In the genomic region with DNA sequence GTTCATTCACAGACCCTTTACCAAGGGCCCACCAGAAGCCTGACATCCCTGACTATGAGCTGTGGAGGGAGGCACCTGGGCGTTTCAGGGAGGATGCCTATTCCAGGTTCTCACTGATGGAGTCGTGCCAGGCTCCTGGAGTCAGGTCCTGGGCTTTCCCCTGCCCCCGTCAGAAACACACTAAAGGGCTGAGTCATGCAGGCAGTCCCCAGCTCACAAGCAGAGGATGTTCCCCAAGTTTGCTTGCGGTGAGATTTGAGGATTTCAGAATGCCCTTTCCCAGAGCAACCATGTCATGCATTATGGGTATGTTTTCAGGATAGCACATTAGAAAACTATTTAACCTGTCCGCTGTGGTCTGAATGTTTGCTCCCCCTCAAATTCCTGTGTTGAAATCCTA, we compare ENCODE assay signal across 2 cellular contexts.
TF ChIP-seq lines count a peak whose summit lies in the region.

No MANE protein-coding gene starts in this region.

TF ChIP-seq in GM23338, 12 proteins besides CTCF, POLR2A, EP300 and RAD21 (continues in another document):
- TF ChIP-seq STAT1 (IDR thresholded peaks at IDR 0.05; ENCODE audit: unreplicated experiment) (no peak), EZH2phosphoT487 (IDR thresholded peaks at IDR 0.05; ENCODE audit: unreplicated experiment) (no peak), POLR2AphosphoS5 (IDR thresholded peaks at IDR 0.05; ENCODE audit: low read depth) (no peak), ZNF114 (CRISPR knock-in tag; IDR thresholded peaks at IDR 0.05) (no peak), CREB1 (CRISPR knock-in tag; IDR thresholded peaks at IDR 0.05; ENCODE audit: low read depth) (no peak), ZNF331 (CRISPR knock-in tag; IDR thresholded peaks at IDR 0.05; ENCODE audit: low read depth) (no peak), JUNB (IDR thresholded peaks at IDR 0.05; ENCODE audit: unreplicated experiment) (no peak)
- TF ChIP-seq, protein P1, sequence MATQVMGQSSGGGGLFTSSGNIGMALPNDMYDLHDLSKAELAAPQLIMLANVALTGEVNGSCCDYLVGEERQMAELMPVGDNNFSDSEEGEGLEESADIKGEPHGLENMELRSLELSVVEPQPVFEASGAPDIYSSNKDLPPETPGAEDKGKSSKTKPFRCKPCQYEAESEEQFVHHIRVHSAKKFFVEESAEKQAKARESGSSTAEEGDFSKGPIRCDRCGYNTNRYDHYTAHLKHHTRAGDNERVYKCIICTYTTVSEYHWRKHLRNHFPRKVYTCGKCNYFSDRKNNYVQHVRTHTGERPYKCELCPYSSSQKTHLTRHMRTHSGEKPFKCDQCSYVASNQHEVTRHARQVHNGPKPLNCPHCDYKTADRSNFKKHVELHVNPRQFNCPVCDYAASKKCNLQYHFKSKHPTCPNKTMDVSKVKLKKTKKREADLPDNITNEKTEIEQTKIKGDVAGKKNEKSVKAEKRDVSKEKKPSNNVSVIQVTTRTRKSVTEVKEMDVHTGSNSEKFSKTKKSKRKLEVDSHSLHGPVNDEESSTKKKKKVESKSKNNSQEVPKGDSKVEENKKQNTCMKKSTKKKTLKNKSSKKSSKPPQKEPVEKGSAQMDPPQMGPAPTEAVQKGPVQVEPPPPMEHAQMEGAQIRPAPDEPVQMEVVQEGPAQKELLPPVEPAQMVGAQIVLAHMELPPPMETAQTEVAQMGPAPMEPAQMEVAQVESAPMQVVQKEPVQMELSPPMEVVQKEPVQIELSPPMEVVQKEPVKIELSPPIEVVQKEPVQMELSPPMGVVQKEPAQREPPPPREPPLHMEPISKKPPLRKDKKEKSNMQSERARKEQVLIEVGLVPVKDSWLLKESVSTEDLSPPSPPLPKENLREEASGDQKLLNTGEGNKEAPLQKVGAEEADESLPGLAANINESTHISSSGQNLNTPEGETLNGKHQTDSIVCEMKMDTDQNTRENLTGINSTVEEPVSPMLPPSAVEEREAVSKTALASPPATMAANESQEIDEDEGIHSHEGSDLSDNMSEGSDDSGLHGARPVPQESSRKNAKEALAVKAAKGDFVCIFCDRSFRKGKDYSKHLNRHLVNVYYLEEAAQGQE (IDR thresholded peaks at IDR 0.05; ENCODE audit: unreplicated experiment) = no peak
- TF ChIP-seq, protein P2, sequence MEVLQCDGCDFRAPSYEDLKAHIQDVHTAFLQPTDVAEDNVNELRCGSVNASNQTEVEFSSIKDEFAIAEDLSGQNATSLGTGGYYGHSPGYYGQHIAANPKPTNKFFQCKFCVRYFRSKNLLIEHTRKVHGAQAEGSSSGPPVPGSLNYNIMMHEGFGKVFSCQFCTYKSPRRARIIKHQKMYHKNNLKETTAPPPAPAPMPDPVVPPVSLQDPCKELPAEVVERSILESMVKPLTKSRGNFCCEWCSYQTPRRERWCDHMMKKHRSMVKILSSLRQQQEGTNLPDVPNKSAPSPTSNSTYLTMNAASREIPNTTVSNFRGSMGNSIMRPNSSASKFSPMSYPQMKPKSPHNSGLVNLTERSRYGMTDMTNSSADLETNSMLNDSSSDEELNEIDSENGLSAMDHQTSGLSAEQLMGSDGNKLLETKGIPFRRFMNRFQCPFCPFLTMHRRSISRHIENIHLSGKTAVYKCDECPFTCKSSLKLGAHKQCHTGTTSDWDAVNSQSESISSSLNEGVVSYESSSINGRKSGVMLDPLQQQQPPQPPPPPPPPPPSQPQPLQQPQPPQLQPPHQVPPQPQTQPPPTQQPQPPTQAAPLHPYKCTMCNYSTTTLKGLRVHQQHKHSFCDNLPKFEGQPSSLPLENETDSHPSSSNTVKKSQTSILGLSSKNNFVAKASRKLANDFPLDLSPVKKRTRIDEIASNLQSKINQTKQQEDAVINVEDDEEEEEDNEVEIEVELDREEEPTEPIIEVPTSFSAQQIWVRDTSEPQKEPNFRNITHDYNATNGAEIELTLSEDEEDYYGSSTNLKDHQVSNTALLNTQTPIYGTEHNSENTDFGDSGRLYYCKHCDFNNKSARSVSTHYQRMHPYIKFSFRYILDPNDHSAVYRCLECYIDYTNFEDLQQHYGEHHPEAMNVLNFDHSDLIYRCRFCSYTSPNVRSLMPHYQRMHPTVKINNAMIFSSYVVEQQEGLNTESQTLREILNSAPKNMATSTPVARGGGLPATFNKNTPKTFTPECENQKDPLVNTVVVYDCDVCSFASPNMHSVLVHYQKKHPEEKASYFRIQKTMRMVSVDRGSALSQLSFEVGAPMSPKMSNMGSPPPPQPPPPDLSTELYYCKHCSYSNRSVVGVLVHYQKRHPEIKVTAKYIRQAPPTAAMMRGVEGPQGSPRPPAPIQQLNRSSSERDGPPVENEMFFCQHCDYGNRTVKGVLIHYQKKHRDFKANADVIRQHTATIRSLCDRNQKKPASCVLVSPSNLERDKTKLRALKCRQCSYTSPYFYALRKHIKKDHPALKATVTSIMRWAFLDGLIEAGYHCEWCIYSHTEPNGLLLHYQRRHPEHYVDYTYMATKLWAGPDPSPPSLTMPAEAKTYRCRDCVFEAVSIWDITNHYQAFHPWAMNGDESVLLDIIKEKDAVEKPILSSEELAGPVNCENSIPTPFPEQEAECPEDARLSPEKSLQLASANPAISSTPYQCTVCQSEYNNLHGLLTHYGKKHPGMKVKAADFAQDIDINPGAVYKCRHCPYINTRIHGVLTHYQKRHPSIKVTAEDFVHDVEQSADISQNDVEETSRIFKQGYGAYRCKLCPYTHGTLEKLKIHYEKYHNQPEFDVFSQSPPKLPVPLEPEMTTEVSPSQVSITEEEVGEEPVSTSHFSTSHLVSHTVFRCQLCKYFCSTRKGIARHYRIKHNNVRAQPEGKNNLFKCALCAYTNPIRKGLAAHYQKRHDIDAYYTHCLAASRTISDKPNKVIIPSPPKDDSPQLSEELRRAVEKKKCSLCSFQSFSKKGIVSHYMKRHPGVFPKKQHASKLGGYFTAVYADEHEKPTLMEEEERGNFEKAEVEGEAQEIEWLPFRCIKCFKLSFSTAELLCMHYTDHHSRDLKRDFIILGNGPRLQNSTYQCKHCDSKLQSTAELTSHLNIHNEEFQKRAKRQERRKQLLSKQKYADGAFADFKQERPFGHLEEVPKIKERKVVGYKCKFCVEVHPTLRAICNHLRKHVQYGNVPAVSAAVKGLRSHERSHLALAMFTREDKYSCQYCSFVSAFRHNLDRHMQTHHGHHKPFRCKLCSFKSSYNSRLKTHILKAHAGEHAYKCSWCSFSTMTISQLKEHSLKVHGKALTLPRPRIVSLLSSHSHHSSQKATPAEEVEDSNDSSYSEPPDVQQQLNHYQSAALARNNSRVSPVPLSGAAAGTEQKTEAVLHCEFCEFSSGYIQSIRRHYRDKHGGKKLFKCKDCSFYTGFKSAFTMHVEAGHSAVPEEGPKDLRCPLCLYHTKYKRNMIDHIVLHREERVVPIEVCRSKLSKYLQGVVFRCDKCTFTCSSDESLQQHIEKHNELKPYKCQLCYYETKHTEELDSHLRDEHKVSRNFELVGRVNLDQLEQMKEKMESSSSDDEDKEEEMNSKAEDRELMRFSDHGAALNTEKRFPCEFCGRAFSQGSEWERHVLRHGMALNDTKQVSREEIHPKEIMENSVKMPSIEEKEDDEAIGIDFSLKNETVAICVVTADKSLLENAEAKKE (CRISPR knock-in tag; IDR thresholded peaks at IDR 0.05) = no peak
- TF ChIP-seq, protein P3, sequence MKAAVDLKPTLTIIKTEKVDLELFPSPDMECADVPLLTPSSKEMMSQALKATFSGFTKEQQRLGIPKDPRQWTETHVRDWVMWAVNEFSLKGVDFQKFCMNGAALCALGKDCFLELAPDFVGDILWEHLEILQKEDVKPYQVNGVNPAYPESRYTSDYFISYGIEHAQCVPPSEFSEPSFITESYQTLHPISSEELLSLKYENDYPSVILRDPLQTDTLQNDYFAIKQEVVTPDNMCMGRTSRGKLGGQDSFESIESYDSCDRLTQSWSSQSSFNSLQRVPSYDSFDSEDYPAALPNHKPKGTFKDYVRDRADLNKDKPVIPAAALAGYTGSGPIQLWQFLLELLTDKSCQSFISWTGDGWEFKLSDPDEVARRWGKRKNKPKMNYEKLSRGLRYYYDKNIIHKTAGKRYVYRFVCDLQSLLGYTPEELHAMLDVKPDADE (IDR thresholded peaks at IDR 0.05) = no peak

TF ChIP-seq in H1, 55 proteins besides CTCF, POLR2A, EP300 and RAD21:
- TF ChIP-seq NRF1 (IDR thresholded peaks at IDR 0.05; ENCODE audit: low read depth, low read length) (no peak), MAFK (IDR thresholded peaks at IDR 0.05; ENCODE audit: low read depth, low read length) (peak; percentile 77; the same call in 1 of the 2 replicates), GABPA (IDR thresholded peaks at IDR 0.05; ENCODE audit: borderline replicate concordance, insufficient read depth, low read length) (no peak), BACH1 (IDR thresholded peaks at IDR 0.05; ENCODE audit: low read length) (peak; percentile 89)
